In genomic region chr17:76415786-76416185, GRCh38 we compare ENCODE assay signal across 9 cellular contexts. TPM values are rescaled to one million over a fixed set of nuclear protein-coding genes. Genes with fewer than 3 reads are reported as not detected.
"Had no signal": no experiment of that assay in that cellular context is flagged by ENCODE, and none has a peak within 500 bp of the region (broad histone marks: within the 10 kb centered on the region; RNA-seq: fewer than 3 reads in every experiment).

No MANE protein-coding gene starts in this region.

- H3K4me2 ChIP-seq: GM23338 had no signal

- ATAC-seq: GM23338, HepG2 had no signal

- FAIRE-seq: H1, H54, HepG2 had no signal

- H3K4me3 ChIP-seq: GM23338 had no signal

- DNase-seq: H9, HCEC 1CT, KG1 had no signal

RNA-seq across cellular contexts. Expression of gene SPHK1, which starts 31.4 kb away (rescaled TPM):
- polyA plus RNA-seq: IgD-negative memory B cell had no signal

RNA-seq across cellular contexts. Expression of gene AANAT, which starts 51.6 kb away (rescaled TPM):
- total RNA-seq: H1, HepG2, HT-29 had no signal
